Comparison of ENCODE assay signal across 21 cellular contexts in the genomic region with DNA sequence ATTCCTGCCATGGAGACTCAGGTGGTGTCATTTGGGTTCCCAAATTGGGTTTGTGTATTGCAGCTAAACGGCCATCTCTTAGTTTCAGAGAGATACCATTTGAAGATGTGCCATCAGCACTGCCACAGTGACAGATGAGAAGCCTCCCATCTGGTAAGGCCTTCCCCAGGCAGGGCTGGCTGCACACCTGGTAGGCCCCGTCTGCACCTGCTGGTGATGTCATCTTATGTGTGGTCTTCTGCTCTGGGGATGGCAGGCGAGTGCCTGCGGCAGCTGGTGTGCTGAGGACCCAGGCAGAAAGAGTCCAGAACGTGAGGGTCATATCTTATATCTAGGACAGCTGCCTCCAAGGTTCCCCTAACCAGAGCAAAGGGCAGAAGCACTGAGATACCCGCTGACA.
DNase-seq lines count a peak whose midpoint lies in the region; ATAC-seq and TF ChIP-seq lines count a peak whose summit lies in the region.
"Had no signal": no experiment of that assay in that cellular context is flagged by ENCODE, and none has a peak within 500 bp of the region (broad histone marks: within the 10 kb centered on the region; RNA-seq: fewer than 3 reads in every experiment).

No MANE protein-coding gene starts in this region.

- no peaks in the 10 kb centered on the region for H3K27me3 ChIP-seq in left lung
- H3K27me3 ChIP-seq: spleen, testis had no signal

- intact Hi-C loops in left lung (cut with DNase I), result no loop called here

- no peak for TF ChIP-seq CTCF in GM12865 (IDR thresholded peaks at IDR 0.05; ENCODE audit: insufficient read depth, low read depth, low read length, missing control alignments)
- no peak for TF ChIP-seq CTCF in left lung (IDR thresholded peaks at IDR 0.05)

- no peaks in the 10 kb centered on the region for H3K4me1 ChIP-seq in left lung
- H3K4me1 ChIP-seq: spleen, testis had no signal

- no peak overlapping the region for H3K27ac ChIP-seq in left lung
- H3K27ac ChIP-seq: coronary artery, testis had no signal

- peak; percentile 36 for DNase-seq in GM12865 (ENCODE audit: low read depth)
- DNase-seq in NCI-H1092 (lab: John Stamatoyannopoulos, UW), result peak; percentile 25
- peak; percentile 87 for DNase-seq in NCI-H510A treated with DMSO at 0.1 percent for 48 hours (lab: John Stamatoyannopoulos, UW)
- peak; percentile 28 for DNase-seq in germinal center (ENCODE audit: low spot score)
- DNase-seq in left lung, result no peak
- no peak for DNase-seq in NCI-H2081 treated with DMSO at 0.1 percent for 48 hours (lab: John Stamatoyannopoulos, UW)
- DNase-seq in NOMO-1 (lab: John Stamatoyannopoulos, UW; ENCODE audit: unreplicated experiment in 2 of 2), result no peak
- DNase-seq: activated naive CD4-positive, alpha-beta T cell treated with Interleukin-2 at 50 U/mL for 16 hours; activated T-cell treated with anti-CD3 and anti-CD28 coated beads, Interleukin-2, amount 50 U/mL, for 4 hours; amniotic stem cell; CD4-positive, alpha-beta T cell; kidney glomerular epithelial cell; naive B cell; NCI-H1694; NCI-H526 treated with DMSO at 0.1 percent for 48 hours; spleen; stimulated activated CD4-positive, alpha-beta T cell treated with anti-CD3 and anti-CD28 coated beads, Interleukin-4, amount 100 ng/mL, for 1 hour; stimulated activated naive CD4-positive, alpha-beta T cell; testis had no signal

- H3K36me3 ChIP-seq in left lung, result no peaks in the 10 kb centered on the region
- H3K36me3 ChIP-seq: spleen had no signal

- no peaks in the 10 kb centered on the region for H3K9me3 ChIP-seq in left lung
- H3K9me3 ChIP-seq: spleen, testis had no signal

- H3K4me3 ChIP-seq in GM12865 (ENCODE audit: low read depth, low read length) (no peak overlapping the region), left lung (no peak overlapping the region)
- H3K4me3 ChIP-seq: coronary artery, GM23338, spleen, testis had no signal

- ATAC-seq in left lung, result no peak
- ATAC-seq: activated T-cell treated with anti-CD3 and anti-CD28 coated beads, Interleukin-2, amount 50 U/mL, for 4 hours; GM23338 had no signal

Comparison
In these comparisons a context has a peak if more than half of its experiments do, and no peak if none do; other contexts are left out.
1. DNase-seq: peak in GM12865 (single experiment), NCI-H1092 (single experiment), NCI-H510A treated with DMSO at 0.1 percent for 48 hours (single experiment) and germinal center (single experiment); none in left lung (0 of 2), NCI-H2081 treated with DMSO at 0.1 percent for 48 hours (single experiment) and NOMO-1 (0 of 2).